9 cellular contexts compared by ENCODE assay signal in genomic region chr1:243483084-243483845, GRCh38.
A peak's percentile ranks its signal among the peaks of the same experiment; 100 is the strongest.
DNase-seq lines count a peak whose midpoint lies in the region; ATAC-seq, FAIRE-seq and TF ChIP-seq lines count a peak whose summit lies in the region.
"Had no signal": no experiment of that assay in that cellular context is flagged by ENCODE, and none has a peak within 500 bp of the region (broad histone marks: within the 10 kb centered on the region; RNA-seq: fewer than 3 reads in every experiment).

No MANE protein-coding gene starts in this region.

- H3K9ac ChIP-seq in kidney (ENCODE audit: low read length in 2 of 2) (no peak overlapping the region), stomach smooth muscle (ENCODE audit: low read length in 2 of 2) (peak overlapping the region; percentile 42 to 66)

- intact Hi-C loops in ascending aorta (cut with DNase I) (no loop called here), kidney (cut with DNase I) (no loop called here), posterior vena cava (cut with DNase I) (no loop called here)

- no peak for ATAC-seq in GM21515 (IDR thresholded peaks at IDR 0.05; ENCODE audit: unreplicated experiment)

- FAIRE-seq in kidney (lab: Jason Lieb, UNC), result no peak
- FAIRE-seq: A204.1 had no signal

- H3K27me3 ChIP-seq in ascending aorta, result no peaks in the 10 kb centered on the region
- H3K27me3 ChIP-seq in stomach smooth muscle (ENCODE audit: control insufficient read depth in 1 of 2, insufficient read depth in 2 of 2, low read length in 2 of 2), result no peaks in the 10 kb centered on the region

- no peak overlapping the region for H3K27ac ChIP-seq in ascending aorta
- H3K27ac ChIP-seq in kidney (ENCODE audit: low read depth in 2 of 2, low read length in 2 of 2), result no peak overlapping the region
- peak overlapping the region; percentile 41 for H3K27ac ChIP-seq in stomach smooth muscle (ENCODE audit: low read length)

- TF ChIP-seq CTCF in ascending aorta (IDR thresholded peaks at IDR 0.05), result peak in 1 of 3 experiments; percentile 14
- TF ChIP-seq CTCF in kidney (IDR thresholded peaks at IDR 0.05; ENCODE audit: borderline replicate concordance, extremely low read depth, insufficient read depth), result no peak

- H3K36me3 ChIP-seq in ascending aorta (no peaks in the 10 kb centered on the region), kidney (ENCODE audit: control insufficient read depth in 1 of 2, insufficient read depth in 2 of 2, low read length in 2 of 2) (no peaks in the 10 kb centered on the region), stomach smooth muscle (ENCODE audit: control insufficient read depth in 2 of 2, insufficient read depth in 2 of 2, low read length in 2 of 2) (no peaks in the 10 kb centered on the region)

- DNase-seq in NCI-H2227 (lab: John Stamatoyannopoulos, UW; ENCODE audit: unreplicated experiment) (peak; percentile 26), NCI-H2227 treated with DMSO at 0.1 percent for 48 hours (lab: John Stamatoyannopoulos, UW) (no peak), ascending aorta (ENCODE audit: low spot score in 2 of 2) (no peak), kidney (peak; percentile 69), OCI-M2 (lab: John Stamatoyannopoulos, UW; ENCODE audit: unreplicated experiment) (no peak), posterior vena cava (ENCODE audit: low spot score) (no peak)

- H3K4me1 ChIP-seq in ascending aorta (peaks cover 0 to 10% of the 10 kb centered on the region in 2 donors), kidney (ENCODE audit: control insufficient read depth in 1 of 2, insufficient read depth in 1 of 2, low read depth in 1 of 2, low read length in 2 of 2) (peaks cover 0 to 3% of the 10 kb centered on the region in 2 donors), stomach smooth muscle (ENCODE audit: control insufficient read depth, insufficient read depth, low read length) (peaks cover 17% of the 10 kb centered on the region)

- peak overlapping the region; percentile 45 to 54 for H3K4me3 ChIP-seq in ascending aorta
- peak overlapping the region; percentile 23 to 43 for H3K4me3 ChIP-seq in kidney (ENCODE audit: low read length in 2 of 2)
- H3K4me3 ChIP-seq in stomach smooth muscle (ENCODE audit: low read length in 2 of 2), result peak overlapping the region; percentile 71 to 76

- no peaks in the 10 kb centered on the region for H3K9me3 ChIP-seq in ascending aorta
- H3K9me3 ChIP-seq in kidney (ENCODE audit: control insufficient read depth in 1 of 2, low read length in 2 of 2), result no peaks in the 10 kb centered on the region
- H3K9me3 ChIP-seq in stomach smooth muscle (ENCODE audit: control insufficient read depth in 2 of 2, low read length in 2 of 2), result no peaks in the 10 kb centered on the region

Comparison
In these comparisons a context has a peak if more than half of its experiments do, and no peak if none do; other contexts are left out.
1. DNase-seq: peak in NCI-H2227 (single experiment) and kidney (single experiment); none in NCI-H2227 treated with DMSO at 0.1 percent for 48 hours (single experiment), ascending aorta (0 of 2), OCI-M2 (single experiment) and posterior vena cava (single experiment).
2. H3K9ac ChIP-seq: peak in stomach smooth muscle (2 of 2); none in kidney (0 of 2).
3. Peak in every context shown above with its lines, with median percentiles within 50 percentile points of each other: H3K4me3 ChIP-seq.